Comparison of ENCODE assay signal across 9 cellular contexts in the genomic region with DNA sequence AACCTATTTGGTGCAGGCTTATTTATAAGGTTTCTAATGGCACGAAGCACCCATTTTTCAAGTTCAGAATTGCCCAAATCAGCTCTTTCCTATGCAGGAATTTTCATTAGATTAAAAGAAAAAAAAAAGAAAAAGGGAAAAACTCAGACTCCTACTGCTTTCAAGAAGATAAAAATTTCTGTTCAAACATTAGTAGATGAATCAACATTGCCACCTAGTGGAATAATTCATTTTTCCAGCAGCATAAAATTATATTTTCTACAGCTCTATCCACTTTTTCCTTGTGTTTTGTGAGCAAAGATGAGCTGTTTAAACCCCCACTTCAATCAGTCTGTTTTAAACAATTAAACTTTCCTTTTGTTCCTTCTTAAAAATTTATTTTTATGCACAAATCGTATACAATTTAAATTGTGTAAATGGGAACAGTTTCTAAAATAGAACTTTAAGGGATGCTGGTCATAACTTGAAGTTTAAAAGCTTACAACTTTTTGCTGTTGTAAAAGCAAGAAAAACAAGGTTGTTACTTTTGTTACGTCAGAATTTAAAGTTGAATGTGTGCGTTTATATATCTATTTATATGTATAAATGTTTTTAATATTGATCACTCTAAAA.
DNase-seq lines count a peak whose midpoint lies in the region; ATAC-seq and TF ChIP-seq lines count a peak whose summit lies in the region.
"Had no signal": no experiment of that assay in that cellular context is flagged by ENCODE, and none has a peak within 500 bp of the region (broad histone marks: within the 10 kb centered on the region; RNA-seq: fewer than 3 reads in every experiment).

No MANE protein-coding gene starts in this region.

- H2AFZ ChIP-seq in osteoblast (ENCODE audit: low read length): no peak overlapping the region

- no peak overlapping the region for H3K27ac Mint-ChIP-seq in activated T-helper 1 cell treated with anti-CD3 and anti-CD28 coated beads, Interleukin-12 subunit alpha, Interleukin-12 subunit beta, Interleukin-2, Interleukin-4 antibody, amounts not matched to agents 30 ng/mL and 10 ng/mL and 1 ng/mL, durations not matched to agents 14 hours and 24 hours and 36 hours
- H3K27ac Mint-ChIP-seq: activated naive CD4-positive, alpha-beta T cell treated with anti-CD3 and anti-CD28 coated beads, Interleukin-2, amount 50 U/mL, for 24 hours had no signal

- no peaks in the 10 kb centered on the region for H3K27me3 ChIP-seq in dorsolateral prefrontal cortex
- H3K27me3 ChIP-seq in osteoblast (ENCODE audit: insufficient read depth, low read length): no peaks in the 10 kb centered on the region

- no peaks in the 10 kb centered on the region for H3K4me1 ChIP-seq in osteoblast (ENCODE audit: insufficient read depth, low read length)

- no peaks in the 10 kb centered on the region for H3K36me3 ChIP-seq in osteoblast (ENCODE audit: insufficient read depth, low read length)

- H4K20me1 ChIP-seq in osteoblast (ENCODE audit: insufficient read depth, low read length): no peaks in the 10 kb centered on the region

- H3K36me3 Mint-ChIP-seq in activated T-helper 1 cell treated with anti-CD3 and anti-CD28 coated beads, Interleukin-12 subunit alpha, Interleukin-12 subunit beta, Interleukin-2, Interleukin-4 antibody, amounts not matched to agents 30 ng/mL and 10 ng/mL and 1 ng/mL, durations not matched to agents 14 hours and 24 hours and 36 hours (ENCODE audit: low read depth): no peaks in the 10 kb centered on the region
- H3K36me3 Mint-ChIP-seq: activated naive CD4-positive, alpha-beta T cell treated with anti-CD3 and anti-CD28 coated beads, Interleukin-2, amount 50 U/mL, for 24 hours had no signal

- H3K4me1 Mint-ChIP-seq in activated T-helper 1 cell treated with anti-CD3 and anti-CD28 coated beads, Interleukin-12 subunit alpha, Interleukin-12 subunit beta, Interleukin-2, Interleukin-4 antibody, amounts not matched to agents 30 ng/mL and 10 ng/mL and 1 ng/mL, durations not matched to agents 14 hours and 24 hours and 36 hours (ENCODE audit: low read depth): no peaks in the 10 kb centered on the region
- H3K4me1 Mint-ChIP-seq: activated naive CD4-positive, alpha-beta T cell treated with anti-CD3 and anti-CD28 coated beads, Interleukin-2, amount 50 U/mL, for 24 hours had no signal

- peak; percentile 78 for TF ChIP-seq CTCF in 22Rv1 (IDR thresholded peaks at IDR 0.05)
- peak; percentile 27 for TF ChIP-seq CTCF in GM13976 (IDR thresholded peaks at IDR 0.05; ENCODE audit: borderline replicate concordance, control extremely low read depth, extremely low read depth, insufficient read depth, missing control alignments)
- TF ChIP-seq CTCF in dorsolateral prefrontal cortex (IDR thresholded peaks at IDR 0.05 in 54 of 56, conservative IDR thresholded peaks at IDR 0.05 in 2 of 56; ENCODE audit: low read depth in 1 of 56, partially characterized antibody in 56 of 56): peak; percentile 56 to 94 (median 78)
- TF ChIP-seq CTCF in osteoblast (IDR thresholded peaks at IDR 0.05; ENCODE audit: extremely low read depth, low read depth, low read length): peak; percentile 49

- H3K27ac ChIP-seq in 22Rv1 (no peak overlapping the region), dorsolateral prefrontal cortex (peak overlapping the region in 34 of 59 donors; percentile 3 to 67 (median 37)), osteoblast (ENCODE audit: low read depth, low read length) (no peak overlapping the region)

- H3K4me3 Mint-ChIP-seq in activated T-helper 1 cell treated with anti-CD3 and anti-CD28 coated beads, Interleukin-12 subunit alpha, Interleukin-12 subunit beta, Interleukin-2, Interleukin-4 antibody, amounts not matched to agents 30 ng/mL and 10 ng/mL and 1 ng/mL, durations not matched to agents 14 hours and 24 hours and 36 hours: no peak overlapping the region
- H3K4me3 Mint-ChIP-seq: activated naive CD4-positive, alpha-beta T cell treated with anti-CD3 and anti-CD28 coated beads, Interleukin-2, amount 50 U/mL, for 24 hours had no signal

- H3K9me3 ChIP-seq in osteoblast (ENCODE audit: low read depth, low read length): no peaks in the 10 kb centered on the region

- ATAC-seq in GM18519 (IDR thresholded peaks at IDR 0.05; ENCODE audit: low FRiP score, unreplicated experiment): no peak
- no peak for ATAC-seq in GM18517 (IDR thresholded peaks at IDR 0.05; ENCODE audit: unreplicated experiment)

- H3K9me3 Mint-ChIP-seq in activated T-helper 1 cell treated with anti-CD3 and anti-CD28 coated beads, Interleukin-12 subunit alpha, Interleukin-12 subunit beta, Interleukin-2, Interleukin-4 antibody, amounts not matched to agents 30 ng/mL and 10 ng/mL and 1 ng/mL, durations not matched to agents 14 hours and 24 hours and 36 hours: no peaks in the 10 kb centered on the region
- H3K9me3 Mint-ChIP-seq: activated naive CD4-positive, alpha-beta T cell treated with anti-CD3 and anti-CD28 coated beads, Interleukin-2, amount 50 U/mL, for 24 hours had no signal

- intact Hi-C loops in dorsolateral prefrontal cortex (cut with DNase I): no loop called here
- intact Hi-C loops in activated T-helper 1 cell treated with anti-CD3 and anti-CD28 coated beads, Interleukin-12 subunit alpha, Interleukin-12 subunit beta, Interleukin-2, Interleukin-4 antibody, amounts not matched to agents 30 ng/mL and 10 ng/mL and 1 ng/mL, durations not matched to agents 14 hours and 24 hours and 36 hours (cut with micrococcal nuclease): loop anchor here (1.0 to 10.0 kb wide), 2 partner anchors 210 to 253 kb away; no protein-coding TSS in a partner anchor

- no peak overlapping the region for H3K4me2 ChIP-seq in osteoblast (ENCODE audit: insufficient read depth, low read length)

- H3K4me3 ChIP-seq in dorsolateral prefrontal cortex (peak overlapping the region in 3 of 59 donors; percentile 2 to 37 (median 11)), osteoblast (ENCODE audit: insufficient read depth, low read length) (no peak overlapping the region)

- no peak for DNase-seq in GM13976 (ENCODE audit: low spot score)
- DNase-seq in NCI-H226: peak; percentile 29
- no peak for DNase-seq in dorsolateral prefrontal cortex
- DNase-seq in osteoblast (ENCODE audit: insufficient read length, low spot score, missing footprints): no peak
- no peak for DNase-seq in activated T-helper 1 cell treated with anti-CD3 and anti-CD28 coated beads, Interleukin-12 subunit alpha, Interleukin-12 subunit beta, Interleukin-2, Interleukin-4 antibody, amounts not matched to agents 30 ng/mL and 10 ng/mL and 1 ng/mL, durations not matched to agents 14 hours and 24 hours and 36 hours (ENCODE audit: low spot score)

- in situ Hi-C loops in GM13976 (cut with MboI; ENCODE audit: low sequenced_read_pairs, unreplicated experiment): no loop called here

- no peaks in the 10 kb centered on the region for H3K79me2 ChIP-seq in osteoblast (ENCODE audit: insufficient read depth, low read length)

- peaks cover 9% of the 10 kb centered on the region for H3K27me3 Mint-ChIP-seq in activated T-helper 1 cell treated with anti-CD3 and anti-CD28 coated beads, Interleukin-12 subunit alpha, Interleukin-12 subunit beta, Interleukin-2, Interleukin-4 antibody, amounts not matched to agents 30 ng/mL and 10 ng/mL and 1 ng/mL, durations not matched to agents 14 hours and 24 hours and 36 hours (ENCODE audit: insufficient read depth)
- H3K27me3 Mint-ChIP-seq: activated naive CD4-positive, alpha-beta T cell treated with anti-CD3 and anti-CD28 coated beads, Interleukin-2, amount 50 U/mL, for 24 hours had no signal

Comparison
In these comparisons a context has a peak if more than half of its experiments do, and no peak if none do; other contexts are left out.
1. H3K27ac ChIP-seq: peak in dorsolateral prefrontal cortex (34 of 59); none in 22Rv1 (single experiment) and osteoblast (single experiment).
2. CTCF ChIP-seq: peak in every context shown above with its lines; median percentile 78 in dorsolateral prefrontal cortex; 78 in 22Rv1; 49 in osteoblast; 27 in GM13976.